16 cellular contexts compared by ENCODE assay signal in genomic region chr1:226337294-226337870, GRCh38.
"Had no signal": no experiment of that assay in that cellular context is flagged by ENCODE, and none has a peak within 500 bp of the region (broad histone marks: within the 10 kb centered on the region; RNA-seq: fewer than 3 reads in every experiment).

No MANE protein-coding gene starts in this region.

- DNase-seq: activated CD8-positive, alpha-beta memory T cell treated with anti-CD3 and anti-CD28 coated beads, Interleukin-2, amount 50 U/mL, for 4 hours; activated naive CD8-positive, alpha-beta T cell treated with anti-CD3 and anti-CD28 coated beads, Interleukin-2, amount 10 ng/mL, durations not matched to agents 7 days and 5 days; effector memory CD8-positive, alpha-beta T cell; esophagus squamous epithelium; immature natural killer cell; kidney glomerular epithelial cell; left ventricle myocardium inferior; nephron progenitor cell; nucleus accumbens; posterior cingulate gyrus; sigmoid colon; T1000; upper lobe of left lung had no signal

- ATAC-seq: effector memory CD8-positive, alpha-beta T cell had no signal

- H3K9me3 ChIP-seq: esophagus squamous epithelium, left ventricle myocardium inferior, sigmoid colon, thoracic aorta, upper lobe of left lung had no signal

- H3K27ac Mint-ChIP-seq: activated naive CD8-positive, alpha-beta T cell treated with anti-CD3 and anti-CD28 coated beads, Interleukin-2, amount 10 ng/mL, durations not matched to agents 7 days and 5 days; activated T-helper 2 cell treated with anti-CD3 and anti-CD28 coated beads, Interferon-gamma antibody, Interleukin-2, Interleukin-4, amounts not matched to agents 10 μg/mL and 5 μg/mL and 100 μg/mL, durations not matched to agents 14 hours and 24 hours and 36 hours; brain; effector memory CD8-positive, alpha-beta T cell; immature natural killer cell; nephron progenitor cell had no signal

- H3K36me3 ChIP-seq: esophagus squamous epithelium, left ventricle myocardium inferior, sigmoid colon, thoracic aorta, upper lobe of left lung had no signal

- H3K36me3 Mint-ChIP-seq: activated naive CD8-positive, alpha-beta T cell treated with anti-CD3 and anti-CD28 coated beads, Interleukin-2, amount 10 ng/mL, durations not matched to agents 7 days and 5 days had no signal

- H3K4me1 ChIP-seq: sigmoid colon had no signal

- H3K4me3 ChIP-seq: esophagus squamous epithelium, left ventricle myocardium inferior, sigmoid colon, thoracic aorta, upper lobe of left lung had no signal

- H3K27ac ChIP-seq: esophagus squamous epithelium, left ventricle myocardium inferior, sigmoid colon, thoracic aorta, upper lobe of left lung had no signal

- H3K4me3 Mint-ChIP-seq: activated naive CD8-positive, alpha-beta T cell treated with anti-CD3 and anti-CD28 coated beads, Interleukin-2, amount 10 ng/mL, durations not matched to agents 7 days and 5 days; brain; effector memory CD8-positive, alpha-beta T cell; immature natural killer cell; nephron progenitor cell had no signal
